In the genomic region with DNA sequence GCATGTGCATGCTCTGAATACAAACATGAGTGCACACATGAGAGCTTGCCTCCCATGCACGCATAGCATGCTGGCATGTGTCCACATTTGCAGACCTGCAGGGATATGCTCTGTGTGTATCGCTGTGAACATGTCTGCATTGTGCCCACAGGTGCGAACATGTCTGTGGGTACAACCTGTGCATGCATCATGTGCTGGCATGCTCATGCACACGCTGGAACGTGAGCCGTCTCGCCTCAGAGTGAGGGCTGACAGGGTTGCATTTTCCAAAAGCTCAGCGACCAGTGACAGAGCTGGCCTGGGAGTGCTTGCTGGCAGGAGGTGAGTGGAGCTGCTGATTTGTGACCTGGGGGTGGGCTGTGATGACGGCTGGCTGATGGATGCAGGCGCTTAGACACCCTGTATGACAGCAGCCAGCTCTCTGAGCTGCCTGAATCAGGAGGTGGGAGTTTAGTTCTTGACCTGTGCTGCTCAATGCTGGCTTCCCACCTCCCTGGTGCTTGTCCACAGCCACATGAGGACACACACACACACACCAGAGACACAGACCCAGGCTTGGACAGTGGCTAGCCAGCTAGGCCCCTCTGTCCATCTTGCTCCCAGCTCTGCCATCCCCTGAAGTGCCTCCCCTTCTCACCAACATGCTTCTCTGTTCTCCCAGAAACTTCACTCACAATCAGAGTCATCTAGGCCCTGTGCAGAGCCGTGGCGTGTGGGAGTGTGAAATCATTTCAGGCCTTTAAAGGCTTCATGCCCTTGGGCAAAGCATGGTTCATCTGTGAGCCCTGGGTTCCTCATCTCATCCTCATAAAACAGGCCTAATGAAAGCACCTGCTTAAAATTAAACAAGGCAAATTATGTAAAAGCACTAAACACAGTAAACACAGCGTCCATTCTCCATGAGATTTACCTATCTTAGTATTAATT, we compare ENCODE assay signal across 17 cellular contexts.
"Had no signal": no experiment of that assay in that cellular context is flagged by ENCODE, and none has a peak within 500 bp of the region (broad histone marks: within the 10 kb centered on the region; RNA-seq: fewer than 3 reads in every experiment).

No MANE protein-coding gene starts in this region.

- H3K4me3 Mint-ChIP-seq: activated CD4-positive, alpha-beta T cell treated with anti-CD3 and anti-CD28 coated beads for 36 hours; activated naive CD8-positive, alpha-beta T cell treated with anti-CD3 and anti-CD28 coated beads, Interleukin-2, amount 10 ng/mL, durations not matched to agents 7 days and 5 days; activated T-helper 1 cell treated with anti-CD3 and anti-CD28 coated beads, Interleukin-12 subunit alpha, Interleukin-12 subunit beta, Interleukin-2, Interleukin-4 antibody, amounts not matched to agents 30 ng/mL and 10 ng/mL and 1 ng/mL, durations not matched to agents 14 hours and 24 hours and 36 hours; natural killer cell; stimulated activated effector memory CD8-positive, alpha-beta T cell treated with anti-CD3 and anti-CD28 coated beads, Interleukin-12 subunit alpha, Interleukin-12 subunit beta, amount 100 ng/mL, for 72 hours; type B pancreatic cell; WTC11 had no signal

- H3K4me1 ChIP-seq: sigmoid colon, testis had no signal

- H3K9me3 Mint-ChIP-seq: activated naive CD8-positive, alpha-beta T cell treated with anti-CD3 and anti-CD28 coated beads, Interleukin-2, amount 10 ng/mL, durations not matched to agents 7 days and 5 days; activated T-helper 1 cell treated with anti-CD3 and anti-CD28 coated beads, Interleukin-12 subunit alpha, Interleukin-12 subunit beta, Interleukin-2, Interleukin-4 antibody, amounts not matched to agents 30 ng/mL and 10 ng/mL and 1 ng/mL, durations not matched to agents 14 hours and 24 hours and 36 hours; natural killer cell; stimulated activated effector memory CD8-positive, alpha-beta T cell treated with anti-CD3 and anti-CD28 coated beads, Interleukin-12 subunit alpha, Interleukin-12 subunit beta, amount 100 ng/mL, for 72 hours; type B pancreatic cell; WTC11 had no signal

- H3K36me3 ChIP-seq: sigmoid colon had no signal

- DNase-seq: activated CD4-positive, alpha-beta T cell treated with anti-CD3 and anti-CD28 coated beads for 36 hours; activated CD4-positive, alpha-beta T cell treated with anti-CD3 and anti-CD28 coated beads, Interleukin-2, amount 50 U/mL, for 48 hours; activated naive CD8-positive, alpha-beta T cell treated with anti-CD3 and anti-CD28 coated beads, Interleukin-2, amount 10 ng/mL, durations not matched to agents 7 days and 5 days; activated T-cell treated with anti-CD3 and anti-CD28 coated beads for 4 hours; amygdala; central memory CD4-positive, alpha-beta T cell; mesendoderm; natural killer cell; occipital lobe; sigmoid colon; stimulated activated CD4-positive, alpha-beta T cell treated with anti-CD3 and anti-CD28 coated beads, Interleukin-4, amount 100 ng/mL, for 24 hours; testis had no signal

- H3K36me3 Mint-ChIP-seq: activated naive CD8-positive, alpha-beta T cell treated with anti-CD3 and anti-CD28 coated beads, Interleukin-2, amount 10 ng/mL, durations not matched to agents 7 days and 5 days; natural killer cell; stimulated activated effector memory CD8-positive, alpha-beta T cell treated with anti-CD3 and anti-CD28 coated beads, Interleukin-12 subunit alpha, Interleukin-12 subunit beta, amount 100 ng/mL, for 72 hours; type B pancreatic cell; WTC11 had no signal

- ATAC-seq: activated CD4-positive, alpha-beta T cell treated with anti-CD3 and anti-CD28 coated beads for 36 hours; natural killer cell; stimulated activated effector memory CD8-positive, alpha-beta T cell treated with anti-CD3 and anti-CD28 coated beads, Interleukin-12 subunit alpha, Interleukin-12 subunit beta, amount 100 ng/mL, for 72 hours; WTC11 had no signal

- H3K9me3 ChIP-seq: testis had no signal

- H3K27ac ChIP-seq: coronary artery, sigmoid colon, testis had no signal

- H3K27ac Mint-ChIP-seq: activated CD4-positive, alpha-beta T cell treated with anti-CD3 and anti-CD28 coated beads for 36 hours; activated naive CD8-positive, alpha-beta T cell treated with anti-CD3 and anti-CD28 coated beads, Interleukin-2, amount 10 ng/mL, durations not matched to agents 7 days and 5 days; activated T-helper 1 cell treated with anti-CD3 and anti-CD28 coated beads, Interleukin-12 subunit alpha, Interleukin-12 subunit beta, Interleukin-2, Interleukin-4 antibody, amounts not matched to agents 30 ng/mL and 10 ng/mL and 1 ng/mL, durations not matched to agents 14 hours and 24 hours and 36 hours; natural killer cell; stimulated activated effector memory CD8-positive, alpha-beta T cell treated with anti-CD3 and anti-CD28 coated beads, Interleukin-12 subunit alpha, Interleukin-12 subunit beta, amount 100 ng/mL, for 72 hours; type B pancreatic cell; WTC11 had no signal

- H3K27me3 ChIP-seq: testis had no signal

- H3K4me3 ChIP-seq: coronary artery, sigmoid colon, testis had no signal

- H3K4me1 Mint-ChIP-seq: activated CD4-positive, alpha-beta T cell treated with anti-CD3 and anti-CD28 coated beads for 36 hours; natural killer cell; WTC11 had no signal
